In the genomic region with DNA sequence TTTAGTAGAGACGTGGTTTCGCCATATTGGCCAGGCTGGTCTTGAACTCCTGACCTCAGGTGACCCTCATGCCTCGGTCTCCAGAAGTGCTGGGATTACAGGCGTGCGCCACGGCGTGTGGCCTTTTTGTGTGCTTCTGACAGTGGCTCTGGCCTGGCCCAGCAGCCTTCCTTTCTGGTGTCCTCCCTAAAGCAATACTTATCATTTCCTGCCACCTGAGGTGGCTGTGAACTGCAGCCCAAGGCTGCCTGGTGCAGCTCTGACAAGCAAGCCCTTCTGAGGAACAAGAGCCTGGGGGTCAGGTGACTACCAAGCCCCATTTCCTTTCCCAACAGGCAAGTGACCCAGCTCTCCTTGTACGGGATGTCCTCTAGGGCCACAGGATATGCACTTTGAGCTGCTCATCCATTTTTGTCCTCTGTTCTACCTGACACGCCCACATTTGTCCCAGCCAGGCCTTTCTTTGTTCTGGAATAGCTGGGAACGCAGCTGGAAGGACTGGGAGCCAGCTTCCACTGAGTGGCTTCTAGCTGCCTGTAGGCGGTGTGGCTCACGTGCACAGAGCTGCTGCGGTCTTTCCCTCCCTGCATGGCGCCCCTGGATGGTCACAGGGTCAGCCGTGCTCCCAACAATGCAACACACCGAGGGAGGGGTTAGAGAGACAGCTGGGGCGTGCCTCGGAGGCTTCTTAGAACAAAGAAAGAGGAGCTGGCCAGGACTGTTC, we compare ENCODE assay signal across 9 cellular contexts. TPM values are rescaled to one million over a fixed set of nuclear protein-coding genes. Genes with fewer than 3 reads are reported as not detected.
DNase-seq lines count a peak whose midpoint lies in the region; ATAC-seq, FAIRE-seq and TF ChIP-seq lines count a peak whose summit lies in the region.
"Had no signal": no experiment of that assay in that cellular context is flagged by ENCODE, and none has a peak within 500 bp of the region (broad histone marks: within the 10 kb centered on the region; RNA-seq: fewer than 3 reads in every experiment).

No MANE protein-coding gene starts in this region.

- peaks cover 0 to 7% of the 10 kb centered on the region in 2 donors for H3K36me3 Mint-ChIP-seq in naive B cell

- ATAC-seq in naive B cell (ENCODE audit: low read depth in 2 of 2) = no peak

- H3K4me3 ChIP-seq in Peyer's patch (no peak overlapping the region), fibroblast of mammary gland (ENCODE audit: control insufficient read depth, low read depth, low read length) (no peak overlapping the region)

- H3K4me1 Mint-ChIP-seq in naive B cell = peaks cover 4 to 23% (median 5%) of the 10 kb centered on the region in 3 donors

- H3K27ac Mint-ChIP-seq in naive B cell = peak overlapping the region in 5 of 6 donors; percentile 74 to 95 (median 83)

- H3K27me3 ChIP-seq in Peyer's patch = no peaks in the 10 kb centered on the region

- no peak for FAIRE-seq in RCC 7860 (lab: Jason Lieb, UNC)

- H3K4me1 ChIP-seq in Peyer's patch = peaks cover 4 to 30% (median 9%) of the 10 kb centered on the region in 4 donors

- H3K4me3 Mint-ChIP-seq in naive B cell = no peak overlapping the region

- peak in 1 of 2 donors; percentile 22 for TF ChIP-seq POLR2A in Peyer's patch (IDR thresholded peaks at IDR 0.05)

- DNase-seq in Daoy (ENCODE audit: low read depth) (peak; percentile 39), Peyer's patch (peak in 2 of 3 donors; percentile 85 to 86), fibroblast of mammary gland (ENCODE audit: low read depth) (peak; percentile 71), naive B cell (no peak), RCC 7860 (ENCODE audit: low spot score) (no peak), NCI-H524 (lab: John Stamatoyannopoulos, UW) (no peak), hippocampal formation (lab: John Stamatoyannopoulos, UW) (no peak)
- no peak for DNase-seq in stimulated activated CD4-positive, alpha-beta T cell treated with anti-CD3 and anti-CD28 coated beads, Interleukin-4, amount 100 ng/mL, for 24 hours
- DNase-seq: T-helper 1 cell had no signal

- TF ChIP-seq CTCF in Peyer's patch (IDR thresholded peaks at IDR 0.05) = peak in 3 of 6 experiments; percentile 49 to 54 (median 53)
- TF ChIP-seq CTCF in fibroblast of mammary gland (conservative IDR thresholded peaks at IDR 0.05; ENCODE audit: control insufficient read depth, insufficient read depth, low read depth, low read length) = no peak

- H3K27ac ChIP-seq in Peyer's patch = peak overlapping the region in 3 of 4 donors; percentile 55 to 90 (median 82)

- peaks cover 0 to 28% (median 0%) of the 10 kb centered on the region in 3 donors for H3K36me3 ChIP-seq in Peyer's patch

- no peaks in the 10 kb centered on the region for H3K27me3 Mint-ChIP-seq in naive B cell

- H3K9me3 Mint-ChIP-seq in naive B cell = no peaks in the 10 kb centered on the region

- H3K9me3 ChIP-seq in Peyer's patch = no peaks in the 10 kb centered on the region

RNA-seq across cellular contexts. Expression of gene BID, which starts 12.3 kb away (rescaled TPM):
- total RNA-seq in Daoy (2014; rRNA removed; shearing (Covaris generic)) = 133 and 164 TPM in 2 replicates
- total RNA-seq in Peyer's patch = 10 to 100 TPM; 16.5 to 35.1 (median 27.5) TPM
- polyA plus RNA-seq in naive B cell (ENCODE audit: low read depth in 6 of 6) = 10 to 100 TPM; 18.2 to 29.9 (median 23.1) TPM

Comparison
In these comparisons a context has a peak if more than half of its experiments do, and no peak if none do; other contexts are left out.
1. DNase-seq: peak in Daoy (single experiment), Peyer's patch (2 of 3) and fibroblast of mammary gland (single experiment); none in naive B cell (single experiment), RCC 7860 (single experiment), stimulated activated CD4-positive, alpha-beta T cell treated with anti-CD3 and anti-CD28 coated beads, Interleukin-4, amount 100 ng/mL, for 24 hours (single experiment), NCI-H524 (0 of 2) and hippocampal formation (0 of 2).